20 cellular contexts compared by ENCODE assay signal in the genomic region with DNA sequence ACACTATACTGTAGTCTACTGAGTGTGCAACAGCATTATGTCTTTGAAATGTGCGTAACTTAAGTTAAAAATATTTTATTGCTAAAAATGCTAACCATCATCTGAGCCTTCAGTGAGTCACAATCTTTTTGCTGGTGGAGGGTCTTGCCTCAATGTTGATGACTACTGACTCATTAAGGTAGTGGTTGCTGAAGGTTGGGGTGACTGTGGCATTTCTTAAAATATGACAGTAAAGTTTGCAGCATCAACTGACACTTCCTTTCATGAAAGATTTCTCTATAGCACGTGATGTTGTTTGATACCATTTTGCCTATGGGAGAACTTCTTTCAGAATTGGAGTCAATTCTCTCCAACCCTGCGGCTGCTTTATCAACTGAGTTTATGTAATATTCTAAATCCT. TPM values are rescaled to one million over a fixed set of nuclear protein-coding genes. Genes with fewer than 3 reads are reported as not detected.
"Had no signal": no experiment of that assay in that cellular context is flagged by ENCODE, and none has a peak within 500 bp of the region (broad histone marks: within the 10 kb centered on the region; RNA-seq: fewer than 3 reads in every experiment).

No MANE protein-coding gene starts in this region.

- DNase-seq: effector CD4-positive, alpha-beta T cell; endodermal cell; erythroblast; foreskin keratinocyte; kidney; left cardiac atrium; left ventricle myocardium inferior; lower lobe of right lung; right lobe of liver; stimulated activated CD4-positive, alpha-beta T cell treated with anti-CD3 and anti-CD28 coated beads, Interleukin-4, amount 100 ng/mL, for 1 hour; stimulated activated CD8-positive, alpha-beta memory T cell treated with anti-CD3 and anti-CD28 coated beads, Interleukin-4, amount 100 ng/mL, for 48 hours; stomach; substantia nigra; trophoblast cell had no signal

- H3K4me1 Mint-ChIP-seq: endodermal cell; memory B cell; mesothelial cell of epicardium; nephron; stimulated activated memory B cell treated with anti-CD40 and anti-IgM and Interleukin-4, amounts not matched to agents 10 μg/mL and 1 μg/mL and 100 μg/mL, for 72 hours had no signal

- ATAC-seq: foreskin keratinocyte; left cardiac atrium; lower lobe of right lung; right lobe of liver; stimulated activated memory B cell treated with anti-CD40 and anti-IgM and Interleukin-4, amounts not matched to agents 10 μg/mL and 1 μg/mL and 100 μg/mL, for 72 hours had no signal

- H3K9me3 Mint-ChIP-seq: memory B cell had no signal

- H3K27me3 Mint-ChIP-seq: memory B cell; stimulated activated memory B cell treated with anti-CD40 and anti-IgM and Interleukin-4, amounts not matched to agents 10 μg/mL and 1 μg/mL and 100 μg/mL, for 72 hours had no signal

- H3K4me3 Mint-ChIP-seq: endodermal cell; memory B cell; mesothelial cell of epicardium; nephron; stimulated activated memory B cell treated with anti-CD40 and anti-IgM and Interleukin-4, amounts not matched to agents 10 μg/mL and 1 μg/mL and 100 μg/mL, for 72 hours had no signal

- H3K36me3 Mint-ChIP-seq: memory B cell; mesothelial cell of epicardium; stimulated activated memory B cell treated with anti-CD40 and anti-IgM and Interleukin-4, amounts not matched to agents 10 μg/mL and 1 μg/mL and 100 μg/mL, for 72 hours had no signal

- H3K27ac Mint-ChIP-seq: endodermal cell; memory B cell; mesothelial cell of epicardium; nephron; stimulated activated memory B cell treated with anti-CD40 and anti-IgM and Interleukin-4, amounts not matched to agents 10 μg/mL and 1 μg/mL and 100 μg/mL, for 72 hours had no signal

RNA-seq across cellular contexts. Expression of a gene that starts 12.6 kb away (rescaled TPM):
- total RNA-seq: dermis microvascular lymphatic vessel endothelial cell, endodermal cell, endothelial cell of umbilical vein had no signal
